In the genomic region with DNA sequence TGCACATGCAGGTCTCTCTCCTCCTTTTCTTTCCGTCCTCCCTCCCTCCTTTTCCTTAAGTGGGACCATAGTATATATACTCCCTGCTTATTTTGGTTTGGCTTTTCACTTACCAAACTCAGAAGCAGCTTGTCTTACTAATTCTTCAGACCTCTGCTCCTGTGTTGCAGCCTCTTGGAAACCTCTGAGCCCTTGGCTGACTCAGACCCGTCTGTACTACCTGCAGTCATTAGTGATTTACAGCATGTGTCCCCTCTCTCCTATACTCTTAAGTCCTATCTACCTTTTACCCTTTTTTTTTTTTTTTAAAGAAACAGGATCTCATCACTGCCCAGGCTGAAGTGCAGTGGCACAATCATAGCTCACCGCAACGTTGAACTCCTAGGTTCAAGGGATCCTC, we compare ENCODE assay signal across 27 cellular contexts.
"Had no signal": no experiment of that assay in that cellular context is flagged by ENCODE, and none has a peak within 500 bp of the region (broad histone marks: within the 10 kb centered on the region; RNA-seq: fewer than 3 reads in every experiment).

No MANE protein-coding gene starts in this region.

- ATAC-seq: activated CD4-positive, CD25-positive, alpha-beta regulatory T cell treated with anti-CD3 and anti-CD28 coated beads, Interleukin-2, amount 50 U/mL, for 24 hours; heart right ventricle; left cardiac atrium; left ventricle myocardium superior; stimulated activated effector memory CD8-positive, alpha-beta T cell treated with anti-CD3 and anti-CD28 coated beads, Interleukin-12 subunit alpha, Interleukin-12 subunit beta, amount 100 ng/mL, for 72 hours; stimulated activated naive CD8-positive, alpha-beta T cell treated with anti-CD3 and anti-CD28 coated beads, Interleukin-15, amount 100 ng/mL, for 72 hours had no signal

- H3K4me3 ChIP-seq: ascending aorta, esophagus squamous epithelium, heart right ventricle, sigmoid colon, uterus had no signal

- DNase-seq: activated CD4-positive, alpha-beta T cell treated with anti-CD3 and anti-CD28 coated beads for 48 hours; activated CD4-positive, alpha-beta T cell treated with anti-CD3 and anti-CD28 coated beads, Interleukin-2, amount 50 U/mL, for 48 hours; activated CD8-positive, alpha-beta memory T cell treated with anti-CD3 and anti-CD28 coated beads for 24 hours; activated gamma-delta T cell; activated naive CD4-positive, alpha-beta T cell treated with anti-CD3 and anti-CD28 coated beads, Interleukin-2, amount 10 ng/mL, durations not matched to agents 7 days and 5 days; activated naive CD8-positive, alpha-beta T cell treated with anti-CD3 and anti-CD28 coated beads, Interleukin-2, amount 10 ng/mL, durations not matched to agents 7 days and 5 days; activated T-cell treated with anti-CD3 and anti-CD28 coated beads, Interleukin-2, amount 50 U/mL, for 24 hours; dermis blood vessel endothelial cell; effector CD4-positive, alpha-beta T cell; esophagus squamous epithelium; foreskin melanocyte; heart right ventricle; left cardiac atrium; left ventricle myocardium superior; sigmoid colon; small intestine; stimulated activated CD4-positive, alpha-beta T cell treated with anti-CD3 and anti-CD28 coated beads, Interleukin-4, amount 100 ng/mL, for 24 hours; stimulated activated naive CD8-positive, alpha-beta T cell treated with anti-CD3 and anti-CD28 coated beads, Interleukin-15, amount 100 ng/mL, for 72 hours; substantia nigra; T-helper 1 cell; uterus had no signal

- H3K36me3 Mint-ChIP-seq: activated naive CD4-positive, alpha-beta T cell treated with anti-CD3 and anti-CD28 coated beads, Interleukin-2, amount 10 ng/mL, durations not matched to agents 7 days and 5 days; activated naive CD8-positive, alpha-beta T cell treated with anti-CD3 and anti-CD28 coated beads, Interleukin-2, amount 10 ng/mL, durations not matched to agents 7 days and 5 days; stimulated activated effector memory CD8-positive, alpha-beta T cell treated with anti-CD3 and anti-CD28 coated beads, Interleukin-12 subunit alpha, Interleukin-12 subunit beta, amount 100 ng/mL, for 72 hours; type B pancreatic cell had no signal

- H3K27ac Mint-ChIP-seq: activated naive CD4-positive, alpha-beta T cell treated with anti-CD3 and anti-CD28 coated beads, Interleukin-2, amount 10 ng/mL, durations not matched to agents 7 days and 5 days; activated naive CD8-positive, alpha-beta T cell treated with anti-CD3 and anti-CD28 coated beads, Interleukin-2, amount 10 ng/mL, durations not matched to agents 7 days and 5 days; activated T-cell treated with anti-CD3 and anti-CD28 coated beads, Interleukin-2, amount 50 U/mL, for 24 hours; stimulated activated effector memory CD8-positive, alpha-beta T cell treated with anti-CD3 and anti-CD28 coated beads, Interleukin-12 subunit alpha, Interleukin-12 subunit beta, amount 100 ng/mL, for 72 hours; type B pancreatic cell had no signal

- H3K4me3 Mint-ChIP-seq: activated naive CD4-positive, alpha-beta T cell treated with anti-CD3 and anti-CD28 coated beads, Interleukin-2, amount 10 ng/mL, durations not matched to agents 7 days and 5 days; activated naive CD8-positive, alpha-beta T cell treated with anti-CD3 and anti-CD28 coated beads, Interleukin-2, amount 10 ng/mL, durations not matched to agents 7 days and 5 days; activated T-cell treated with anti-CD3 and anti-CD28 coated beads, Interleukin-2, amount 50 U/mL, for 24 hours; nephron; stimulated activated effector memory CD8-positive, alpha-beta T cell treated with anti-CD3 and anti-CD28 coated beads, Interleukin-12 subunit alpha, Interleukin-12 subunit beta, amount 100 ng/mL, for 72 hours; stimulated activated naive CD8-positive, alpha-beta T cell treated with anti-CD3 and anti-CD28 coated beads, Interleukin-15, amount 100 ng/mL, for 72 hours; type B pancreatic cell had no signal

- H3K27me3 Mint-ChIP-seq: activated naive CD4-positive, alpha-beta T cell treated with anti-CD3 and anti-CD28 coated beads, Interleukin-2, amount 10 ng/mL, durations not matched to agents 7 days and 5 days; activated naive CD8-positive, alpha-beta T cell treated with anti-CD3 and anti-CD28 coated beads, Interleukin-2, amount 10 ng/mL, durations not matched to agents 7 days and 5 days; activated T-cell treated with anti-CD3 and anti-CD28 coated beads, Interleukin-2, amount 50 U/mL, for 24 hours; stimulated activated naive CD8-positive, alpha-beta T cell treated with anti-CD3 and anti-CD28 coated beads, Interleukin-15, amount 100 ng/mL, for 72 hours; type B pancreatic cell had no signal

- H3K4me1 Mint-ChIP-seq: activated naive CD4-positive, alpha-beta T cell treated with anti-CD3 and anti-CD28 coated beads, Interleukin-2, amount 10 ng/mL, durations not matched to agents 7 days and 5 days; activated naive CD8-positive, alpha-beta T cell treated with anti-CD3 and anti-CD28 coated beads, Interleukin-2, amount 10 ng/mL, durations not matched to agents 7 days and 5 days had no signal

- H3K9me3 ChIP-seq: ascending aorta, esophagus squamous epithelium, heart right ventricle, neutrophil, sigmoid colon, uterus had no signal
